8 cellular contexts compared by ENCODE assay signal in genomic region chr2:16553222-16553621, GRCh38.
DNase-seq lines count a peak whose midpoint lies in the region; FAIRE-seq and TF ChIP-seq lines count a peak whose summit lies in the region.

No MANE protein-coding gene starts in this region.

- FAIRE-seq in RCC 7860 (lab: Jason Lieb, UNC), result no peak

- H3K36me3 ChIP-seq in prostate gland, result no peaks in the 10 kb centered on the region

- H3K27me3 ChIP-seq in HL-60 (ENCODE audit: insufficient read depth, poor library complexity, severe bottlenecking) (no peaks in the 10 kb centered on the region), prostate gland (replicated peaks; ENCODE audit: insufficient read depth) (no peaks in the 10 kb centered on the region)

- DNase-seq in NCI-H510A treated with DMSO at 0.1 percent for 48 hours (lab: John Stamatoyannopoulos, UW), result peak; percentile 4
- no peak for DNase-seq in NCI-H510A (lab: John Stamatoyannopoulos, UW)
- peak; percentile 5 to 59 for DNase-seq in HL-60 (ENCODE audit: low read depth in 1 of 2, low spot score in 1 of 2)
- peak; percentile 11 for DNase-seq in SHP77 treated with DMSO at 0.1 percent for 48 hours (lab: John Stamatoyannopoulos, UW)
- peak; percentile 11 for DNase-seq in germinal center (ENCODE audit: low spot score)
- DNase-seq in prostate gland (ENCODE audit: low spot score), result peak; percentile 21
- no peak for DNase-seq in RCC 7860 (ENCODE audit: low spot score)
- DNase-seq in activated CD4-positive, CD25-positive, alpha-beta regulatory T cell treated with anti-CD3 and anti-CD28 coated beads, Interleukin-2, amount 50 U/mL, for 72 hours, result no peak

- no peak for TF ChIP-seq POLR2A in prostate gland (IDR thresholded peaks at IDR 0.05)

- intact Hi-C loops in prostate gland (cut with DNase I), result no loop called here

- H3K9me3 ChIP-seq in prostate gland, result no peaks in the 10 kb centered on the region

- TF ChIP-seq CTCF in HL-60 (IDR thresholded peaks at IDR 0.05; ENCODE audit: insufficient read depth, low read length), result peak; percentile 26
- TF ChIP-seq CTCF in prostate gland (IDR thresholded peaks at IDR 0.05), result peak in 3 of 4 experiments; percentile 40 to 46 (median 42)

- H3K4me3 ChIP-seq in HL-60 (replicated peaks; ENCODE audit: insufficient read depth, low read length) (no peak overlapping the region), prostate gland (no peak overlapping the region)

- H3K27ac ChIP-seq in HL-60 (replicated peaks) (no peak overlapping the region), prostate gland (no peak overlapping the region)

- no peaks in the 10 kb centered on the region for H3K4me1 ChIP-seq in prostate gland (replicated peaks)

- WGBS in prostate gland, result 69% methylated on average over 4 of the region's 4 CpGs

Comparison
In these comparisons a context has a peak if more than half of its experiments do, and no peak if none do; other contexts are left out.
1. DNase-seq: peak in NCI-H510A treated with DMSO at 0.1 percent for 48 hours (single experiment), HL-60 (2 of 2), SHP77 treated with DMSO at 0.1 percent for 48 hours (single experiment), germinal center (single experiment) and prostate gland (single experiment); none in NCI-H510A (single experiment), RCC 7860 (single experiment) and activated CD4-positive, CD25-positive, alpha-beta regulatory T cell treated with anti-CD3 and anti-CD28 coated beads, Interleukin-2, amount 50 U/mL, for 72 hours (single experiment).